8 cellular contexts compared by ENCODE assay signal in the genomic region with DNA sequence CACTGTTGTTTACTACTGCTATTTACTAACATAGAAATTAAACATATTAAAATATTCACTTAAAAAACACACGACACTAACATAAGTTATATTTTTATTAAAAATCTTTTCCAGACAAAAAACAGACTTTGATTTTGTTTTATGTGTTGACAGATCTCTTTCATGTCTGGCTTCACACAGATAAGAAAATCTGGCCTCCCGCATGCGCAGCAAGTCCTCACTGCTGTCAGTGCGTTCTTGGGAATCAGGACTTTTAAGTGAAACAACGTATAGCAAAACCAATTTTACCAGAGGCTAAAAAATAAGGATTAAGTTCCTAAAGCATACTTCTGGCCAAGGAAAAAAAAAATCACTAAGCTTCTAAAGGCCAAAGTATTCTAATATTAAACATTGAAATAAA. TPM values are rescaled to one million over a fixed set of nuclear protein-coding genes. Genes with fewer than 3 reads are reported as not detected.
DNase-seq lines count a peak whose midpoint lies in the region; ATAC-seq and TF ChIP-seq lines count a peak whose summit lies in the region.

No MANE protein-coding gene starts in this region.

- peaks cover 17 to 40% of the 10 kb centered on the region in 2 donors for H3K4me1 ChIP-seq in adrenal gland (replicated peaks in 1 of 2)
- peaks cover 17 to 69% of the 10 kb centered on the region in 2 donors for H3K4me1 ChIP-seq in left lung
- peaks cover 34% of the 10 kb centered on the region for H3K4me1 ChIP-seq in upper lobe of right lung

- 19 to 30% (median 27%) methylated on average over 5 of the region's 5 CpGs for WGBS in adrenal gland, 4 donors

- DNase-seq in AG04449 (ENCODE audit: low read depth, low spot score), result no peak
- peak; percentile 57 for DNase-seq in Jurkat, Clone E6-1 (ENCODE audit: low read depth, low spot score)
- DNase-seq in adrenal gland, result peak in 3 of 7 donors; percentile 43 to 58 (median 54)
- no peak for DNase-seq in left lung
- DNase-seq in upper lobe of right lung, result no peak
- no peak for DNase-seq in NCI-H1417 treated with DMSO at 0.1 percent for 48 hours (lab: John Stamatoyannopoulos, UW)
- DNase-seq in NCI-H446 (lab: John Stamatoyannopoulos, UW), result no peak
- DNase-seq in Ammon's horn (ENCODE audit: low spot score), result no peak

- TF ChIP-seq POLR2A in adrenal gland (IDR thresholded peaks at IDR 0.05), result no peak

- ATAC-seq in left lung, result no peak
- ATAC-seq in upper lobe of right lung, result no peak

- H3K27ac ChIP-seq in adrenal gland, result peak overlapping the region; percentile 96 to 99 (median 97)
- peak overlapping the region; percentile 97 to 100 for H3K27ac ChIP-seq in left lung
- H3K27ac ChIP-seq in upper lobe of right lung, result peak overlapping the region; percentile 99

- H3K27me3 ChIP-seq in adrenal gland (no peaks in the 10 kb centered on the region), left lung (no peaks in the 10 kb centered on the region), upper lobe of right lung (no peaks in the 10 kb centered on the region)

- H3K4me3 ChIP-seq in AG04449 (ENCODE audit: low read depth, low read length), result peak overlapping the region; percentile 95
- peak overlapping the region; percentile 99 for H3K4me3 ChIP-seq in Jurkat, Clone E6-1 (ENCODE audit: low read length)
- peak overlapping the region in 3 of 4 donors; percentile 50 to 80 (median 65) for H3K4me3 ChIP-seq in adrenal gland
- H3K4me3 ChIP-seq in left lung, result peak overlapping the region; percentile 52 to 89
- peak overlapping the region; percentile 94 for H3K4me3 ChIP-seq in upper lobe of right lung

- no peaks in the 10 kb centered on the region for H3K9me3 ChIP-seq in adrenal gland (replicated peaks in 1 of 3)
- no peaks in the 10 kb centered on the region for H3K9me3 ChIP-seq in left lung
- no peaks in the 10 kb centered on the region for H3K9me3 ChIP-seq in upper lobe of right lung

- TF ChIP-seq CTCF in AG04449 (IDR thresholded peaks at IDR 0.05; ENCODE audit: insufficient read depth, low read length, missing control alignments), result no peak
- no peak for TF ChIP-seq CTCF in adrenal gland (IDR thresholded peaks at IDR 0.05)
- no peak for TF ChIP-seq CTCF in left lung (IDR thresholded peaks at IDR 0.05)
- TF ChIP-seq CTCF in upper lobe of right lung (IDR thresholded peaks at IDR 0.05), result no peak

- intact Hi-C loops in adrenal gland (cut with DNase I), result no loop called here
- intact Hi-C loops in left lung (cut with DNase I), result no loop called here
- intact Hi-C loops in upper lobe of right lung (cut with DNase I), result no loop called here

- POLR2A ChIA-PET in AG04449 (lab: Yijun Ruan, JAX), result interaction anchor here (1.9 to 2.0 kb wide), 2 partner anchors 13 to 62 kb away, joined by 7 to 17 read pairs; a partner anchor contains a TSS

- CTCF ChIA-PET in AG04449 (lab: Yijun Ruan, JAX), result interaction anchor here (1.4 kb wide), 1 partner anchor 8 kb away, joined by 6 read pairs; no protein-coding TSS in a partner anchor

- H3K36me3 ChIP-seq in adrenal gland (replicated peaks in 1 of 2) (no peaks in the 10 kb centered on the region), left lung (peaks cover 0 to 14% of the 10 kb centered on the region in 2 donors), upper lobe of right lung (peaks cover 26% of the 10 kb centered on the region)

RNA-seq across cellular contexts. Expression of a gene that starts 1.2 kb away (rescaled TPM):
- polyA plus RNA-seq in Jurkat, Clone E6-1 (2012; ENCODE audit: insufficient read depth, insufficient read length), result 72.8 TPM
- total RNA-seq in adrenal gland (100 to 1,000 TPM in 1 of 8 donors, 10 to 100 TPM in 7; 30.1 to 330 (median 49.7) TPM), left lung (100 to 1,000 TPM in 1 of 2 donors, 10 to 100 TPM in 1; 61.1 to 101 TPM), upper lobe of right lung (68.5 TPM)
- polyA plus RNA-seq in adrenal gland, result 100 to 1,000 TPM in 1 of 3 donors, 10 to 100 TPM in 2; 20.4 to 789 (median 26.2) TPM

RNA-seq across cellular contexts. Expression of a gene that starts 6.0 kb away (rescaled TPM):
- 9.0 TPM for polyA plus RNA-seq in Jurkat, Clone E6-1 (2012; ENCODE audit: insufficient read depth, insufficient read length)
- total RNA-seq in adrenal gland (10 to 100 TPM; 20.6 to 32.7 (median 25.3) TPM), left lung (10 to 100 TPM; 16.1 to 23.8 TPM), upper lobe of right lung (19.9 TPM)
- polyA plus RNA-seq in adrenal gland, result 10 to 100 TPM; 15.8 to 23.6 (median 18.4) TPM

RNA-seq across cellular contexts. Expression of a gene that starts 24.5 kb away (rescaled TPM):
- not detected for polyA plus RNA-seq in Jurkat, Clone E6-1 (2012; ENCODE audit: insufficient read depth, insufficient read length)
- total RNA-seq in adrenal gland (under 1 TPM in 1 of 8 donors, not detected in 7; 0.28 TPM), left lung (not detected), upper lobe of right lung (not detected)
- under 1 TPM in 1 of 3 donors, not detected in 2; 0.07 TPM for polyA plus RNA-seq in adrenal gland
